8 cellular contexts compared by ENCODE assay signal in genomic region chr7:24290004-24290641, GRCh38. TPM values are rescaled to one million over a fixed set of nuclear protein-coding genes. Genes with fewer than 3 reads are reported as not detected.
DNase-seq lines count a peak whose midpoint lies in the region; ATAC-seq and TF ChIP-seq lines count a peak whose summit lies in the region.

No MANE protein-coding gene starts in this region.

- no peaks in the 10 kb centered on the region for H3K4me1 ChIP-seq in ovary (ENCODE audit: insufficient read depth)

- peaks cover 30% of the 10 kb centered on the region for H3K27me3 Mint-ChIP-seq in activated naive CD4-positive, alpha-beta T cell treated with anti-CD3 and anti-CD28 coated beads, Interleukin-2, amount 10 ng/mL, durations not matched to agents 7 days and 5 days

- no peak overlapping the region for H3K27ac ChIP-seq in ovary

- H3K4me1 Mint-ChIP-seq in activated naive CD4-positive, alpha-beta T cell treated with anti-CD3 and anti-CD28 coated beads, Interleukin-2, amount 10 ng/mL, durations not matched to agents 7 days and 5 days, result peaks cover 6% of the 10 kb centered on the region

- DNase-seq in GM04504 (ENCODE audit: low read depth) (peak; percentile 1), NOMO-1 treated with dmso at 0.1 percent for 144 hours (lab: John Stamatoyannopoulos, UW; ENCODE audit: unreplicated experiment) (peak; percentile 27), inferior parietal cortex (ENCODE audit: extremely low spot score) (peak; percentile 47), ovary (no peak)
- DNase-seq in activated naive CD4-positive, alpha-beta T cell treated with anti-CD3 and anti-CD28 coated beads, Interleukin-2, amount 10 ng/mL, durations not matched to agents 7 days and 5 days, result peak; percentile 45
- peak; percentile 23 to 58 (median 40) for DNase-seq in stimulated activated CD4-positive, alpha-beta T cell treated with anti-CD3 and anti-CD28 coated beads, TNF-alpha, amount 100 ng/mL, for 48 hours (ENCODE audit: low read depth in 3 of 3)

- H3K27me3 ChIP-seq in ovary, result no peaks in the 10 kb centered on the region

- no peak for TF ChIP-seq EP300 in ovary (IDR thresholded peaks at IDR 0.05)

- no peak for TF ChIP-seq CTCF in ovary (IDR thresholded peaks at IDR 0.05)

- no peak for TF ChIP-seq POLR2A in ovary (IDR thresholded peaks at IDR 0.05)

- CTCF ChIA-PET in activated naive CD4-positive, alpha-beta T cell treated with anti-CD3 and anti-CD28 coated beads, Interleukin-2, amount 10 ng/mL, durations not matched to agents 7 days and 5 days (lab: Charles Lee), result interaction anchor here (0.8 to 1.6 kb wide), 7 partner anchors 10 to 809 kb away, joined by 3 to 5 read pairs (median 3); no protein-coding TSS in a partner anchor

- no peak overlapping the region for H3K4me3 ChIP-seq in ovary

- intact Hi-C loops in ovary (cut with DNase I), result no loop called here

- WGBS in ovary, 3 donors, result 28 to 36% (median 34%) methylated on average over 5 of the region's 5 CpGs

- no peaks in the 10 kb centered on the region for H3K36me3 ChIP-seq in ovary

- ATAC-seq in GM21423 (IDR thresholded peaks at IDR 0.05; ENCODE audit: unreplicated experiment) (peak; percentile 97), HG03558 (IDR thresholded peaks at IDR 0.05; ENCODE audit: extremely low read depth, unreplicated experiment) (peak; percentile 97)

- H3K4me3 Mint-ChIP-seq in activated naive CD4-positive, alpha-beta T cell treated with anti-CD3 and anti-CD28 coated beads, Interleukin-2, amount 10 ng/mL, durations not matched to agents 7 days and 5 days, result no peak overlapping the region

- no peak overlapping the region for H3K27ac Mint-ChIP-seq in activated naive CD4-positive, alpha-beta T cell treated with anti-CD3 and anti-CD28 coated beads, Interleukin-2, amount 10 ng/mL, durations not matched to agents 7 days and 5 days

- no peaks in the 10 kb centered on the region for H3K36me3 Mint-ChIP-seq in activated naive CD4-positive, alpha-beta T cell treated with anti-CD3 and anti-CD28 coated beads, Interleukin-2, amount 10 ng/mL, durations not matched to agents 7 days and 5 days

- H3K9me3 Mint-ChIP-seq in activated naive CD4-positive, alpha-beta T cell treated with anti-CD3 and anti-CD28 coated beads, Interleukin-2, amount 10 ng/mL, durations not matched to agents 7 days and 5 days, result no peaks in the 10 kb centered on the region

- H3K9me3 ChIP-seq in ovary, result no peaks in the 10 kb centered on the region

RNA-seq across cellular contexts. Expression of gene NPY, which starts 6.1 kb away (rescaled TPM):
- total RNA-seq in ovary, result 1 to 10 TPM in 1 of 7 donors, under 1 TPM in 2, not detected in 4; 0.53 to 4.5 (median 0.94) TPM
- polyA plus RNA-seq in ovary, result not detected

Comparison
In these comparisons a context has a peak if more than half of its experiments do, and no peak if none do; other contexts are left out.
1. DNase-seq: peak in GM04504 (single experiment), NOMO-1 treated with dmso at 0.1 percent for 144 hours (single experiment), activated naive CD4-positive, alpha-beta T cell treated with anti-CD3 and anti-CD28 coated beads, Interleukin-2, amount 10 ng/mL, durations not matched to agents 7 days and 5 days (single experiment), inferior parietal cortex (single experiment) and stimulated activated CD4-positive, alpha-beta T cell treated with anti-CD3 and anti-CD28 coated beads, TNF-alpha, amount 100 ng/mL, for 48 hours (3 of 3); none in ovary (0 of 5).